Comparison of ENCODE assay signal across 28 cellular contexts in the genomic region with DNA sequence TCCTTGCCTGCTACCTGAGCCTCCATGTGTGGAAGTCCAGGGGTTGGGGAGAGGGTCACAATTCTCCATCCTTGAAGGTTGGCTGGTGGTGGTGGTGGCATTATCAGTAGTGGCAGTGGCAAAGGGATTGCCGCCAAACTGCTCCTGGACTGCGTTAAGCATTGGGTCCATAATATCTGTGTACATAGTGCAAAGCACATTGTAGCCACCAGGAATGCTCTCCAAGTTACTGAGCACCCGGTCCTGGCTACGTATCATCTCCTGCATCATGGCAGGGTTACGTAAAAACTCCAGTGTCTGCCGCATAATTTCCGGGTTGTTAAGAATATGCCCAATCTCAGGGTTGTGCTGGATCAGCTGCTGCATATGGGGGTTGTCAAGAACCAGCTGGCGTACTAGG. TPM values are rescaled to one million over a fixed set of nuclear protein-coding genes. Genes with fewer than 3 reads are reported as not detected.
DNase-seq lines count a peak whose midpoint lies in the region; ATAC-seq, FAIRE-seq and TF ChIP-seq lines count a peak whose summit lies in the region.
"Had no signal": no experiment of that assay in that cellular context is flagged by ENCODE, and none has a peak within 500 bp of the region (broad histone marks: within the 10 kb centered on the region; RNA-seq: fewer than 3 reads in every experiment).

No MANE protein-coding gene starts in this region.

- H3K27ac Mint-ChIP-seq in activated naive CD8-positive, alpha-beta T cell treated with anti-CD3 and anti-CD28 coated beads, Interleukin-2, amount 50 U/mL, for 24 hours = no peak overlapping the region
- no peak overlapping the region for H3K27ac Mint-ChIP-seq in activated naive CD8-positive, alpha-beta T cell treated with anti-CD3 and anti-CD28 coated beads for 36 hours
- no peak overlapping the region for H3K27ac Mint-ChIP-seq in endothelial cell (ENCODE audit: unreplicated experiment)
- H3K27ac Mint-ChIP-seq: CD4-positive, alpha-beta memory T cell; GM23338 had no signal

- H2AFZ ChIP-seq in PC-3 (ENCODE audit: low read length) (no peak overlapping the region), K562 (ENCODE audit: low read depth, low read length) (peak overlapping the region; percentile 68)
- H2AFZ ChIP-seq: GM23338 had no signal

- no peak overlapping the region for H3K4me2 ChIP-seq in PC-3 (ENCODE audit: low read length)
- peak overlapping the region; percentile 56; the same call in 1 of the 2 replicates for H3K4me2 ChIP-seq in K562 (ENCODE audit: insufficient read depth, low read length)
- H3K4me2 ChIP-seq: A549; BLaER1 treated with 17β-estradiol and CSF1 and Interleukin-3, amounts not matched to agents 10 nM and 100 nM; GM23338 had no signal

- in situ Hi-C loops in K562 (cut with MboI) = no loop called here

- H3K9me1 ChIP-seq in K562 (ENCODE audit: control insufficient read depth, insufficient read depth, low read length) = no peaks in the 10 kb centered on the region

- no peaks in the 10 kb centered on the region for H3K36me3 ChIP-seq in PC-3 (ENCODE audit: low read depth, low read length)
- H3K36me3 ChIP-seq in K562 (ENCODE audit: control insufficient read depth, insufficient read depth, low read length) = peaks cover 2% of the 10 kb centered on the region; the same call in 1 of the 3 replicates
- H3K36me3 ChIP-seq: BE2C; BLaER1 treated with 17β-estradiol and CSF1 and Interleukin-3, amounts not matched to agents 10 nM and 100 nM had no signal

- H3K9me3 Mint-ChIP-seq in activated naive CD8-positive, alpha-beta T cell treated with anti-CD3 and anti-CD28 coated beads, Interleukin-2, amount 50 U/mL, for 24 hours = no peaks in the 10 kb centered on the region
- no peaks in the 10 kb centered on the region for H3K9me3 Mint-ChIP-seq in activated naive CD8-positive, alpha-beta T cell treated with anti-CD3 and anti-CD28 coated beads for 36 hours
- H3K9me3 Mint-ChIP-seq in endothelial cell (ENCODE audit: unreplicated experiment) = no peaks in the 10 kb centered on the region
- H3K9me3 Mint-ChIP-seq: CD4-positive, alpha-beta memory T cell; GM23338; H9 had no signal

- TF ChIP-seq RAD21 in K562 (CRISPR knock-in tag; conservative IDR thresholded peaks at IDR 0.05 in 1 of 2, IDR thresholded peaks at IDR 0.05 in 1 of 2) = no peak

- TF ChIP-seq CTCF in PC-3 (conservative IDR thresholded peaks at IDR 0.05; ENCODE audit: low read depth, low read length) (0 out of 2 replicates have a peak, but pooled peaks have one; percentile 10), K562 (IDR thresholded peaks at IDR 0.05 in 2 of 3, conservative IDR thresholded peaks at IDR 0.05 in 1 of 3; ENCODE audit: insufficient read depth in 2 of 3, low read depth in 1 of 3, low read length in 3 of 3) (peak; percentile 25 to 47 (median 27); a peak in 1 of 6 replicates), endothelial cell (IDR thresholded peaks at IDR 0.05; ENCODE audit: unreplicated experiment) (no peak)

- H3K27me3 ChIP-seq in PC-3 (ENCODE audit: low read length) (peaks cover 28% of the 10 kb centered on the region; the same call in 1 of the 2 replicates), K562 (ENCODE audit: control insufficient read depth in 2 of 2, insufficient read depth in 2 of 2, low read length in 2 of 2) (no peaks in the 10 kb centered on the region)
- H3K27me3 ChIP-seq: BE2C; BLaER1 treated with 17β-estradiol and CSF1 and Interleukin-3, amounts not matched to agents 10 nM and 100 nM had no signal

- TF ChIP-seq POLR2A in K562 (conservative IDR thresholded peaks at IDR 0.05) = no peak

- WGBS in K562 (ENCODE audit: insufficient coverage, low coverage, missing lambda C conversion rate) = 84% methylated on average over 8 of the region's 8 CpGs

- H4K20me1 ChIP-seq in PC-3 (ENCODE audit: low read length) = no peaks in the 10 kb centered on the region
- H4K20me1 ChIP-seq in K562 (replicated peaks; ENCODE audit: control insufficient read depth, insufficient read depth, low read length) = peaks cover 10% of the 10 kb centered on the region
- H4K20me1 ChIP-seq: BLaER1 treated with 17β-estradiol and CSF1 and Interleukin-3, amounts not matched to agents 10 nM and 100 nM had no signal

- BruUV-seq in PC-3 (replicated peaks; lab: Mats Ljungman, UMichigan) (no TSS peak), K562 (replicated peaks; lab: Mats Ljungman, UMichigan) (no TSS peak)

- no peak overlapping the region for H3K4me3 Mint-ChIP-seq in activated naive CD8-positive, alpha-beta T cell treated with anti-CD3 and anti-CD28 coated beads, Interleukin-2, amount 50 U/mL, for 24 hours
- no peak overlapping the region for H3K4me3 Mint-ChIP-seq in activated naive CD8-positive, alpha-beta T cell treated with anti-CD3 and anti-CD28 coated beads for 36 hours
- no peak overlapping the region for H3K4me3 Mint-ChIP-seq in endothelial cell (ENCODE audit: unreplicated experiment)
- H3K4me3 Mint-ChIP-seq: CD4-positive, alpha-beta memory T cell; GM23338; H9 had no signal

- H3K4me3 ChIP-seq in PC-3 (ENCODE audit: low read length) (no peak overlapping the region), K562 (no peak overlapping the region)
- H3K4me3 ChIP-seq: A549; BLaER1 treated with 17β-estradiol and CSF1 and Interleukin-3, amounts not matched to agents 10 nM and 100 nM; GM23338 had no signal

- CTCF ChIA-PET in PC-3 (lab: Charles Lee) = no interaction called here
- CTCF ChIA-PET in K562 (lab: Yijun Ruan, JAX; ENCODE audit: low intra/inter-chr PET ratio) = no interaction called here

- H3K4me1 ChIP-seq in PC-3 (ENCODE audit: insufficient read depth, low read length) (no peaks in the 10 kb centered on the region), K562 (replicated peaks in 1 of 2; ENCODE audit: control insufficient read depth in 2 of 2, insufficient read depth in 2 of 2, low read length in 2 of 2) (peaks cover 24 to 49% of the 10 kb centered on the region in 2 experiments; a peak in 4 of 5 replicates)
- H3K4me1 ChIP-seq: A549; BE2C; BLaER1 treated with 17β-estradiol and CSF1 and Interleukin-3, amounts not matched to agents 10 nM and 100 nM had no signal

- intact Hi-C loops in PC-3 (cut with micrococcal nuclease) (no loop called here), K562 (cut with micrococcal nuclease) (loop anchor here (10.0 kb wide), 3 partner anchors 86 to 304 kb away; partner anchors contain the start of genes OR51V1 and TRIM6)

- no peaks in the 10 kb centered on the region for H3F3A ChIP-seq in PC-3 (ENCODE audit: low read length, unreplicated experiment)

- H3K9ac ChIP-seq in PC-3 (ENCODE audit: low read length) = no peak overlapping the region
- H3K9ac ChIP-seq in K562 (ENCODE audit: insufficient read depth in 1 of 2, low read depth in 2 of 2, low read length in 2 of 2) = no peak overlapping the region
- H3K9ac ChIP-seq: BLaER1 treated with 17β-estradiol and CSF1 and Interleukin-3, amounts not matched to agents 10 nM and 100 nM had no signal

- H3K9me2 ChIP-seq in PC-3 (replicated peaks; ENCODE audit: low read length) = no peaks in the 10 kb centered on the region

- H3K79me2 ChIP-seq in PC-3 (ENCODE audit: low read length) = no peaks in the 10 kb centered on the region
- H3K79me2 ChIP-seq in K562 (ENCODE audit: control insufficient read depth, insufficient read depth, low read length) = peaks cover 19% of the 10 kb centered on the region

- H3K4me1 Mint-ChIP-seq in activated naive CD8-positive, alpha-beta T cell treated with anti-CD3 and anti-CD28 coated beads, Interleukin-2, amount 50 U/mL, for 24 hours = no peaks in the 10 kb centered on the region
- H3K4me1 Mint-ChIP-seq in activated naive CD8-positive, alpha-beta T cell treated with anti-CD3 and anti-CD28 coated beads for 36 hours = no peaks in the 10 kb centered on the region
- peaks cover 2% of the 10 kb centered on the region for H3K4me1 Mint-ChIP-seq in endothelial cell (ENCODE audit: unreplicated experiment)
- H3K4me1 Mint-ChIP-seq: CD4-positive, alpha-beta memory T cell had no signal

- POLR2A ChIA-PET in PC-3 (lab: Charles Lee; ENCODE audit: unreplicated experiment) = no interaction called here
- POLR2A ChIA-PET in K562 (lab: Yijun Ruan, JAX) = interaction anchor here (1.0 to 8.7 kb wide), 2 partner anchors 16 to 23 kb away, joined by 3 to 75 read pairs; no protein-coding TSS in a partner anchor

- no peak for DNase-seq in activated naive CD8-positive, alpha-beta T cell treated with anti-CD3 and anti-CD28 coated beads, Interleukin-2, amount 50 U/mL, for 24 hours
- no peak for DNase-seq in activated naive CD8-positive, alpha-beta T cell treated with anti-CD3 and anti-CD28 coated beads for 36 hours
- DNase-seq in HuH-7 (ENCODE audit: low spot score) (peak; percentile 27), PC-3 (no peak), K562 (ENCODE audit: extremely low read depth in 1 of 4, low spot score in 3 of 4) (no peak), endothelial cell (ENCODE audit: low spot score) (no peak), NCI-H187 treated with DMSO at 0.1 percent for 48 hours (lab: John Stamatoyannopoulos, UW) (no peak), cortex of kidney (lab: John Stamatoyannopoulos, UW) (no peak)
- DNase-seq: 8988T; ACHN; AML-193; Calu3; CD4-positive, alpha-beta memory T cell; COR-L47; DMS53; DMS79 treated with DMSO at 0.1 percent for 48 hours; GF-D8; H9 had no signal

- H3K36me3 Mint-ChIP-seq in activated naive CD8-positive, alpha-beta T cell treated with anti-CD3 and anti-CD28 coated beads, Interleukin-2, amount 50 U/mL, for 24 hours (ENCODE audit: low read depth) = no peaks in the 10 kb centered on the region
- H3K36me3 Mint-ChIP-seq in activated naive CD8-positive, alpha-beta T cell treated with anti-CD3 and anti-CD28 coated beads for 36 hours = no peaks in the 10 kb centered on the region
- peaks cover 5% of the 10 kb centered on the region for H3K36me3 Mint-ChIP-seq in endothelial cell (ENCODE audit: low read depth, unreplicated experiment)
- H3K36me3 Mint-ChIP-seq: CD4-positive, alpha-beta memory T cell had no signal

- H3K9me3 ChIP-seq in PC-3 (ENCODE audit: low read length) (no peaks in the 10 kb centered on the region), K562 (replicated peaks; ENCODE audit: control insufficient read depth, insufficient read depth, low read depth, low read length) (no peaks in the 10 kb centered on the region)
- H3K9me3 ChIP-seq: A549; BE2C; BLaER1 treated with 17β-estradiol and CSF1 and Interleukin-3, amounts not matched to agents 10 nM and 100 nM had no signal

- H3K27me3 Mint-ChIP-seq in activated naive CD8-positive, alpha-beta T cell treated with anti-CD3 and anti-CD28 coated beads, Interleukin-2, amount 50 U/mL, for 24 hours = peaks cover 2% of the 10 kb centered on the region
- peaks cover 4% of the 10 kb centered on the region for H3K27me3 Mint-ChIP-seq in activated naive CD8-positive, alpha-beta T cell treated with anti-CD3 and anti-CD28 coated beads for 36 hours
- peaks cover 1% of the 10 kb centered on the region for H3K27me3 Mint-ChIP-seq in endothelial cell (ENCODE audit: unreplicated experiment)

- peak; percentile 29 for ATAC-seq in activated naive CD8-positive, alpha-beta T cell treated with anti-CD3 and anti-CD28 coated beads, Interleukin-2, amount 50 U/mL, for 24 hours
- ATAC-seq in PC-3 (no peak), K562 (peak; percentile 19; the same call in 1 of the 3 replicates)
- ATAC-seq: GM23338, HCT116 had no signal

- no peak overlapping the region for H3K27ac ChIP-seq in PC-3 (ENCODE audit: low read length)
- H3K27ac ChIP-seq in K562 (ENCODE audit: extremely low read depth, low read depth, low read length) = no peak overlapping the region
- H3K27ac ChIP-seq: A549; BLaER1 treated with 17β-estradiol and CSF1 and Interleukin-3, amounts not matched to agents 10 nM and 100 nM had no signal

- no peak for TF ChIP-seq EP300 in K562 (IDR thresholded peaks at IDR 0.05; ENCODE audit: low read length)

- no peak for FAIRE-seq in K562 (lab: Jason Lieb, UNC)
- FAIRE-seq: A549, GM12891, GM18507 had no signal

RNA-seq across cellular contexts. Expression of gene UBQLN3, which starts 1.2 kb away (rescaled TPM):
- total RNA-seq in activated naive CD8-positive, alpha-beta T cell treated with anti-CD3 and anti-CD28 coated beads for 36 hours = not detected
- total RNA-seq in PC-3 (2014; rRNA removed) = not detected in 2 replicates
- 0.12 and 0.33 TPM in 2 replicates for total RNA-seq in K562 (2011; cell fraction: chromatin; rRNA removed; ENCODE audit: low replicate concordance)
- not detected in 2 replicates for total RNA-seq in K562 (2011; cell fraction: nucleolus; rRNA removed)
- not detected in 2 replicates for total RNA-seq in K562 (2011; cell fraction: nucleoplasm; rRNA removed)
- 0.27 TPM in 1 of 2 replicates, not detected in the other for total RNA-seq in K562 (2014; rRNA removed)
- total RNA-seq in K562 (2014; rRNA removed; fragmentation: Illumina TruSeq; extraction: Trizol) = not detected in 2 replicates
- total RNA-seq in K562 (2015; rRNA removed; fragmentation: Illumina TruSeq; extraction: Trizol) = not detected in 2 replicates
- 0.07 TPM in 1 of 2 replicates, not detected in the other for total RNA-seq in K562 (2021)
- polyA plus RNA-seq in K562 (2011; rRNA removed) = 0.05 TPM in 1 of 2 replicates, not detected in the other
- not detected in 2 replicates for polyA plus RNA-seq in K562 (2011; cell fraction: cytosol; rRNA removed)
- 0.06 and 0.21 TPM in 2 replicates for polyA plus RNA-seq in K562 (2011; cell fraction: nucleus; rRNA removed)
- polyA plus RNA-seq in K562 (2012) = not detected in 2 replicates
- not detected in 2 replicates for polyA plus RNA-seq in K562 (2014; fragmentation: Illumina TruSeq; extraction: Trizol)
- under 1 TPM in 1 of 2 experiments, not detected in 1; 0.01 TPM for polyA plus RNA-seq in K562 (2014; fragmentation: Nextera tagmentation; extraction: Ambion mirVana)
- not detected in 2 replicates for polyA plus RNA-seq in K562 (2014; rRNA removed)
- 0.11 TPM in 1 of 2 replicates, not detected in the other for polyA minus RNA-seq in K562 (2011; rRNA and poly(A)+ RNA removed)
- polyA minus RNA-seq in K562 (2011; cell fraction: cytosol; rRNA and poly(A)+ RNA removed) = not detected in 2 replicates
- polyA minus RNA-seq in K562 (2011; cell fraction: nucleus; rRNA and poly(A)+ RNA removed) = 0.13 and 0.22 TPM in 2 replicates
- 1.1 TPM for total RNA-seq in endothelial cell (ENCODE audit: unreplicated experiment)
- total RNA-seq: Calu3; CD4-positive, alpha-beta memory T cell; Daoy; G401; GM23338; H4; H9 had no signal
- polyA plus RNA-seq: A549; CD4-positive, alpha-beta memory T cell; GM23338 had no signal

RNA-seq across cellular contexts. Expression of gene UBQLNL, which starts 7.9 kb away (rescaled TPM):
- under 1 TPM in 1 of 2 experiments, not detected in 1; 0.19 TPM for total RNA-seq in activated naive CD8-positive, alpha-beta T cell treated with anti-CD3 and anti-CD28 coated beads for 36 hours
- not detected in 2 replicates for total RNA-seq in PC-3 (2014; rRNA removed)
- 0.23 and 0.32 TPM in 2 replicates for total RNA-seq in K562 (2011; cell fraction: chromatin; rRNA removed; ENCODE audit: low replicate concordance)
- total RNA-seq in K562 (2011; cell fraction: nucleolus; rRNA removed) = 0.33 and 0.53 TPM in 2 replicates
- 0.51 TPM in 1 of 2 replicates, not detected in the other for total RNA-seq in K562 (2011; cell fraction: nucleoplasm; rRNA removed)
- 0.14 and 0.16 TPM in 2 replicates for total RNA-seq in K562 (2014; rRNA removed)
- 0.16 and 0.18 TPM in 2 replicates for total RNA-seq in K562 (2014; rRNA removed; fragmentation: Illumina TruSeq; extraction: Trizol)
- 0.11 and 0.14 TPM in 2 replicates for total RNA-seq in K562 (2015; rRNA removed; fragmentation: Illumina TruSeq; extraction: Trizol)
- total RNA-seq in K562 (2021) = 0.09 and 0.20 TPM in 2 replicates
- 0.14 and 0.20 TPM in 2 replicates for polyA plus RNA-seq in K562 (2011; rRNA removed)
- polyA plus RNA-seq in K562 (2011; cell fraction: cytosol; rRNA removed) = 0.07 and 0.13 TPM in 2 replicates
- 0.97 and 1.1 TPM in 2 replicates for polyA plus RNA-seq in K562 (2011; cell fraction: nucleus; rRNA removed)
- 0.14 and 0.86 TPM in 2 replicates for polyA plus RNA-seq in K562 (2012)
- polyA plus RNA-seq in K562 (2014; fragmentation: Illumina TruSeq; extraction: Trizol) = 0.06 and 0.27 TPM in 2 replicates
- polyA plus RNA-seq in K562 (2014; fragmentation: Nextera tagmentation; extraction: Ambion mirVana) = under 1 TPM; 0.07 to 0.14 TPM
- polyA plus RNA-seq in K562 (2014; rRNA removed) = 0.24 TPM in 1 of 2 replicates, not detected in the other
- polyA minus RNA-seq in K562 (2011; rRNA and poly(A)+ RNA removed) = 0.14 and 0.33 TPM in 2 replicates
- polyA minus RNA-seq in K562 (2011; cell fraction: cytosol; rRNA and poly(A)+ RNA removed) = not detected in 2 replicates
- polyA minus RNA-seq in K562 (2011; cell fraction: nucleus; rRNA and poly(A)+ RNA removed) = 0.27 and 0.56 TPM in 2 replicates
- 4.4 TPM for total RNA-seq in endothelial cell (ENCODE audit: unreplicated experiment)
- total RNA-seq: Daoy, G401, H4, H9 had no signal
- polyA plus RNA-seq: CD4-positive, alpha-beta memory T cell; GM23338 had no signal

RNA-seq across cellular contexts. Expression of gene OR52D1, which starts 20.1 kb away (rescaled TPM):
- total RNA-seq in activated naive CD8-positive, alpha-beta T cell treated with anti-CD3 and anti-CD28 coated beads for 36 hours = not detected
- total RNA-seq in PC-3 (2014; rRNA removed) = not detected in 2 replicates
- 1.1 and 3.1 TPM in 2 replicates for total RNA-seq in K562 (2011; cell fraction: chromatin; rRNA removed; ENCODE audit: low replicate concordance)
- total RNA-seq in K562 (2011; cell fraction: nucleolus; rRNA removed) = 1.2 and 1.8 TPM in 2 replicates
- total RNA-seq in K562 (2011; cell fraction: nucleoplasm; rRNA removed) = 1.5 and 4.6 TPM in 2 replicates
- total RNA-seq in K562 (2014; rRNA removed) = 0.12 and 0.14 TPM in 2 replicates
- total RNA-seq in K562 (2014; rRNA removed; fragmentation: Illumina TruSeq; extraction: Trizol) = not detected in 2 replicates
- total RNA-seq in K562 (2015; rRNA removed; fragmentation: Illumina TruSeq; extraction: Trizol) = not detected in 2 replicates
- total RNA-seq in K562 (2021) = not detected in 2 replicates
- not detected in 2 replicates for polyA plus RNA-seq in K562 (2011; rRNA removed)
- polyA plus RNA-seq in K562 (2011; cell fraction: cytosol; rRNA removed) = not detected in 2 replicates
- not detected in 2 replicates for polyA plus RNA-seq in K562 (2011; cell fraction: nucleus; rRNA removed)
- 0.87 and 2.4 TPM in 2 replicates for polyA plus RNA-seq in K562 (2012)
- polyA plus RNA-seq in K562 (2014; fragmentation: Illumina TruSeq; extraction: Trizol) = not detected in 2 replicates
- polyA plus RNA-seq in K562 (2014; fragmentation: Nextera tagmentation; extraction: Ambion mirVana) = 1 to 10 TPM in 1 of 2 experiments, under 1 TPM in 1; 0.97 to 1.3 TPM
- polyA plus RNA-seq in K562 (2014; rRNA removed) = not detected in 2 replicates
- polyA minus RNA-seq in K562 (2011; rRNA and poly(A)+ RNA removed) = 0.46 and 0.84 TPM in 2 replicates
- not detected in 2 replicates for polyA minus RNA-seq in K562 (2011; cell fraction: cytosol; rRNA and poly(A)+ RNA removed)
- polyA minus RNA-seq in K562 (2011; cell fraction: nucleus; rRNA and poly(A)+ RNA removed) = 3.2 and 4.2 TPM in 2 replicates
- total RNA-seq in endothelial cell (ENCODE audit: unreplicated experiment) = not detected
- total RNA-seq: Calu3; CD4-positive, alpha-beta memory T cell; Daoy; G401; GM23338; H4; H9 had no signal
- polyA plus RNA-seq: A549; CD4-positive, alpha-beta memory T cell; GM23338 had no signal

RNA-seq across cellular contexts. Expression of gene OR52H1, which starts 39.7 kb away (rescaled TPM):
- total RNA-seq in activated naive CD8-positive, alpha-beta T cell treated with anti-CD3 and anti-CD28 coated beads for 36 hours = not detected
- not detected in 2 replicates for total RNA-seq in PC-3 (2014; rRNA removed)
- 0.60 and 1.5 TPM in 2 replicates for total RNA-seq in K562 (2011; cell fraction: chromatin; rRNA removed; ENCODE audit: low replicate concordance)
- total RNA-seq in K562 (2011; cell fraction: nucleolus; rRNA removed) = 1.6 TPM in 1 of 2 replicates, not detected in the other
- total RNA-seq in K562 (2011; cell fraction: nucleoplasm; rRNA removed) = 1.0 and 1.6 TPM in 2 replicates
- not detected in 2 replicates for total RNA-seq in K562 (2014; rRNA removed)
- total RNA-seq in K562 (2014; rRNA removed; fragmentation: Illumina TruSeq; extraction: Trizol) = 0.15 TPM in 1 of 2 replicates, not detected in the other
- total RNA-seq in K562 (2015; rRNA removed; fragmentation: Illumina TruSeq; extraction: Trizol) = not detected in 2 replicates
- total RNA-seq in K562 (2021) = not detected in 2 replicates
- polyA plus RNA-seq in K562 (2011; rRNA removed) = not detected in 2 replicates
- polyA plus RNA-seq in K562 (2011; cell fraction: cytosol; rRNA removed) = not detected in 2 replicates
- 0.11 and 0.13 TPM in 2 replicates for polyA plus RNA-seq in K562 (2011; cell fraction: nucleus; rRNA removed)
- not detected in 2 replicates for polyA plus RNA-seq in K562 (2012)
- not detected in 2 replicates for polyA plus RNA-seq in K562 (2014; fragmentation: Illumina TruSeq; extraction: Trizol)
- polyA plus RNA-seq in K562 (2014; fragmentation: Nextera tagmentation; extraction: Ambion mirVana) = not detected
- polyA plus RNA-seq in K562 (2014; rRNA removed) = not detected in 2 replicates
- 0.77 and 0.84 TPM in 2 replicates for polyA minus RNA-seq in K562 (2011; rRNA and poly(A)+ RNA removed)
- not detected in 2 replicates for polyA minus RNA-seq in K562 (2011; cell fraction: cytosol; rRNA and poly(A)+ RNA removed)
- polyA minus RNA-seq in K562 (2011; cell fraction: nucleus; rRNA and poly(A)+ RNA removed) = 0.81 TPM in 1 of 2 replicates, not detected in the other
- total RNA-seq in endothelial cell (ENCODE audit: unreplicated experiment) = 2.1 TPM
- total RNA-seq: Calu3; CD4-positive, alpha-beta memory T cell; Daoy; G401; H4; H9 had no signal
- polyA plus RNA-seq: A549; CD4-positive, alpha-beta memory T cell; GM23338 had no signal

RNA-seq across cellular contexts. Expression of gene OR51I2, which starts 59.5 kb away (rescaled TPM):
- total RNA-seq in activated naive CD8-positive, alpha-beta T cell treated with anti-CD3 and anti-CD28 coated beads for 36 hours = not detected
- total RNA-seq in PC-3 (2014; rRNA removed) = not detected in 2 replicates
- total RNA-seq in K562 (2011; cell fraction: chromatin; rRNA removed; ENCODE audit: low replicate concordance) = 0.21 and 0.77 TPM in 2 replicates
- not detected in 2 replicates for total RNA-seq in K562 (2011; cell fraction: nucleolus; rRNA removed)
- 0.37 and 0.69 TPM in 2 replicates for total RNA-seq in K562 (2011; cell fraction: nucleoplasm; rRNA removed)
- not detected in 2 replicates for total RNA-seq in K562 (2014; rRNA removed)
- total RNA-seq in K562 (2014; rRNA removed; fragmentation: Illumina TruSeq; extraction: Trizol) = not detected in 2 replicates
- not detected in 2 replicates for total RNA-seq in K562 (2015; rRNA removed; fragmentation: Illumina TruSeq; extraction: Trizol)
- total RNA-seq in K562 (2021) = not detected in 2 replicates
- polyA plus RNA-seq in K562 (2011; rRNA removed) = not detected in 2 replicates
- polyA plus RNA-seq in K562 (2011; cell fraction: cytosol; rRNA removed) = not detected in 2 replicates
- not detected in 2 replicates for polyA plus RNA-seq in K562 (2011; cell fraction: nucleus; rRNA removed)
- 0.22 and 0.44 TPM in 2 replicates for polyA plus RNA-seq in K562 (2012)
- polyA plus RNA-seq in K562 (2014; fragmentation: Illumina TruSeq; extraction: Trizol) = not detected in 2 replicates
- polyA plus RNA-seq in K562 (2014; fragmentation: Nextera tagmentation; extraction: Ambion mirVana) = under 1 TPM; 0.06 to 0.61 TPM
- polyA plus RNA-seq in K562 (2014; rRNA removed) = 0.07 TPM in 1 of 2 replicates, not detected in the other
- polyA minus RNA-seq in K562 (2011; rRNA and poly(A)+ RNA removed) = 0.24 TPM in 1 of 2 replicates, not detected in the other
- not detected in 2 replicates for polyA minus RNA-seq in K562 (2011; cell fraction: cytosol; rRNA and poly(A)+ RNA removed)
- 0.13 and 0.22 TPM in 2 replicates for polyA minus RNA-seq in K562 (2011; cell fraction: nucleus; rRNA and poly(A)+ RNA removed)
- not detected for total RNA-seq in endothelial cell (ENCODE audit: unreplicated experiment)
- total RNA-seq: Calu3; CD4-positive, alpha-beta memory T cell; Daoy; G401; GM23338; H4; H9 had no signal
- polyA plus RNA-seq: A549; CD4-positive, alpha-beta memory T cell; GM23338 had no signal
